Comparison of ENCODE assay signal across 25 cellular contexts in the genomic region with DNA sequence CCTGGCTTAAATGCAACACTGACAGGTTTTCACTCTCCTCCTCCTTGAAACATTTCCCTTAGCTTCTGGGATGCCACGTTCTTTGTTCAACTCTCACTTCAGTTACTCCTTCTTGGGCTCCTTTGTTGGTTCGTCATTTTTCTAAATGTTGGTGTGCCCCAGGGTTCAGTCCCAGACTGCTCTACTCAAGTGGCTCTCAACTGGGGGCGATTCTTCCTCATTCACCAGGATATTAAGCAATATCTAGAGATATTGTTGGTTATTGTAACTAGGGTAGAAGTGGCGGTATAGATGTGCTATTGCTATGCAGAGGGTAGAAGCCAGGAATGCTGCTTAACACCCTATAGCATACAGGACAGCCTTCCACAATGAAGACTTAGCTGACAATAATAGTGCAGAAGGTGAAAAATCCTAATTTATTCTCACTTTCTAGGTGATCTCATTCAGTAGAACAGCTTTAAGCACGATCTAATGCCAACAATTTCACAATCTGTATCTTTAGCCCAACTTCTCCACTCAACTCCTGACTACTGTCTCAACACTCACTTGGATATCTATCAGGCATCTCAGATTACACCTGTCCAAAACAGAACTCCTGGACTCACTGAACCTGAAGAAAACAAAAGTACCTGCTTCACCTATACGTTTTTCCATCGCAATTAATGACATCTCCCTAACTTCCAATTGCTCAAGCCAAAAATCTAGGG.
A peak's percentile ranks its signal among the peaks of the same experiment; 100 is the strongest.
DNase-seq lines count a peak whose midpoint lies in the region; ATAC-seq and TF ChIP-seq lines count a peak whose summit lies in the region.
"Had no signal": no experiment of that assay in that cellular context is flagged by ENCODE, and none has a peak within 500 bp of the region (broad histone marks: within the 10 kb centered on the region; RNA-seq: fewer than 3 reads in every experiment).

No MANE protein-coding gene starts in this region.

- H3K27ac ChIP-seq in brain microvascular endothelial cell (peak overlapping the region; percentile 0), parathyroid adenoma (peak overlapping the region; percentile 29), RWPE1 (no peak overlapping the region)
- H3K27ac ChIP-seq: hepatocyte, KMS-11, stomach, VCaP had no signal

- H3K27me3 ChIP-seq in brain microvascular endothelial cell (replicated peaks) (no peaks in the 10 kb centered on the region), parathyroid adenoma (ENCODE audit: control insufficient read depth, insufficient read depth, low read length) (no peaks in the 10 kb centered on the region)
- H3K27me3 ChIP-seq: hepatocyte, stomach, thyroid gland had no signal

- no peak overlapping the region for H2AFZ ChIP-seq in parathyroid adenoma
- H2AFZ ChIP-seq: hepatocyte had no signal

- H3K79me2 ChIP-seq in parathyroid adenoma = peaks cover 7% of the 10 kb centered on the region

- POLR2A ChIA-PET in RWPE1 (lab: Yijun Ruan, JAX; ENCODE audit: low non-redundant PET) = no interaction called here

- H3K9me3 ChIP-seq in parathyroid adenoma (ENCODE audit: control insufficient read depth, low read length) = no peaks in the 10 kb centered on the region
- H3K9me3 ChIP-seq: stomach, thyroid gland had no signal

- ATAC-seq in HG02970 (IDR thresholded peaks at IDR 0.05; ENCODE audit: low FRiP score, unreplicated experiment) = no peak
- ATAC-seq: activated CD4-positive, alpha-beta T cell treated with anti-CD3 and anti-CD28 coated beads for 36 hours; activated CD8-positive, alpha-beta T cell treated with anti-CD3 and anti-CD28 coated beads for 36 hours; activated T-helper 17 cell treated with anti-CD3 and anti-CD28 coated beads, Interleukin-2, amount 50 U/mL, for 72 hours; right cardiac atrium had no signal

- peak overlapping the region; percentile 18 for H3K4me2 ChIP-seq in parathyroid adenoma (ENCODE audit: low read length)
- H3K4me2 ChIP-seq: hepatocyte, KMS-11 had no signal

- no peak for TF ChIP-seq CTCF in brain microvascular endothelial cell (IDR thresholded peaks at IDR 0.05; ENCODE audit: low read depth, low read length, missing control alignments)
- TF ChIP-seq CTCF in parathyroid adenoma (IDR thresholded peaks at IDR 0.05) = no peak
- no peak for TF ChIP-seq CTCF in RWPE1 (conservative IDR thresholded peaks at IDR 0.05; ENCODE audit: low read depth)

- H3K4me1 ChIP-seq in parathyroid adenoma = peaks cover 7% of the 10 kb centered on the region

- DNase-seq in SKM-1 treated with dmso at 0.1 percent for 144 hours (lab: John Stamatoyannopoulos, UW; ENCODE audit: unreplicated experiment) (peak; percentile 5), SKM-1 (lab: John Stamatoyannopoulos, UW; ENCODE audit: unreplicated experiment) (no peak), MV-4-11 (lab: John Stamatoyannopoulos, UW) (peak; percentile 78), brain microvascular endothelial cell (no peak), RWPE1 (ENCODE audit: low spot score) (no peak)
- no peak for DNase-seq in activated effector memory CD4-positive, alpha-beta T cell treated with Interleukin-2 at 50 U/mL for 16 hours
- DNase-seq: activated CD4-positive, alpha-beta T cell treated with anti-CD3 and anti-CD28 coated beads for 36 hours; activated CD8-positive, alpha-beta T cell treated with anti-CD3 and anti-CD28 coated beads for 36 hours; activated naive CD4-positive, alpha-beta T cell treated with anti-CD3 and anti-CD28 coated beads, Interleukin-2, amount 50 U/mL, for 16 hours; CD4-positive, alpha-beta memory T cell; GOT3; HFFc6; mesendoderm; NCI-H1048; NCI-H446 treated with DMSO at 0.1 percent for 48 hours; NCI-H82; right cardiac atrium; stomach; thyroid gland had no signal

- H3K4me3 ChIP-seq in brain microvascular endothelial cell (ENCODE audit: low read depth, low read length) = no peak overlapping the region
- no peak overlapping the region for H3K4me3 ChIP-seq in parathyroid adenoma (ENCODE audit: low read depth, low read length)
- H3K4me3 ChIP-seq: hepatocyte, stomach, thyroid gland had no signal

- peaks cover 25% of the 10 kb centered on the region for H3K36me3 ChIP-seq in brain microvascular endothelial cell (replicated peaks)
- no peaks in the 10 kb centered on the region for H3K36me3 ChIP-seq in parathyroid adenoma (ENCODE audit: control insufficient read depth, insufficient read depth, low read length)

- CTCF ChIA-PET in RWPE1 (lab: Yijun Ruan, JAX) = no interaction called here

- H3K9ac ChIP-seq in parathyroid adenoma = no peak overlapping the region
- H3K9ac ChIP-seq: KMS-11 had no signal

- in situ Hi-C loops in brain microvascular endothelial cell (cut with HindIII; ENCODE audit: low pct_ligation_motif_present, low sequenced_read_pairs) = no loop called here

Comparison
In these comparisons a context has a peak if more than half of its experiments do, and no peak if none do; other contexts are left out.
1. DNase-seq: peak in SKM-1 treated with dmso at 0.1 percent for 144 hours (single experiment) and MV-4-11 (single experiment); none in SKM-1 (single experiment), brain microvascular endothelial cell (single experiment), RWPE1 (single experiment) and activated effector memory CD4-positive, alpha-beta T cell treated with Interleukin-2 at 50 U/mL for 16 hours (single experiment).